8 cellular contexts compared by ENCODE assay signal in genomic region chr14:35687335-35687939, GRCh38.
A peak's percentile ranks its signal among the peaks of the same experiment; 100 is the strongest.
DNase-seq lines count a peak whose midpoint lies in the region; TF ChIP-seq lines count a peak whose summit lies in the region.

No MANE protein-coding gene starts in this region.

- no peak overlapping the region for H3K27ac ChIP-seq in HL-60 (replicated peaks)

- H3K27me3 Mint-ChIP-seq in immature natural killer cell (ENCODE audit: low read depth in 3 of 3): peaks cover 0 to 1% (median 0%) of the 10 kb centered on the region in 3 donors

- no peak overlapping the region for H3K4me3 ChIP-seq in HL-60 (replicated peaks; ENCODE audit: insufficient read depth, low read length)
- H3K4me3 ChIP-seq in astrocyte of the cerebellum (ENCODE audit: low read depth, low read length): no peak overlapping the region

- DNase-seq in A172 (ENCODE audit: low spot score) (peak; percentile 33), GDM1 (lab: John Stamatoyannopoulos, UW) (peak; percentile 12), HL-60 (ENCODE audit: low read depth in 1 of 2, low spot score in 1 of 2) (peak; percentile 23 to 49), NCI-H748 treated with DMSO at 0.1 percent for 48 hours (lab: John Stamatoyannopoulos, UW) (peak; percentile 49), astrocyte of the cerebellum (ENCODE audit: low read depth) (peak; percentile 34), immature natural killer cell (peak; percentile 14 to 22 (median 14)), posterior vena cava (ENCODE audit: low spot score) (no peak)
- DNase-seq in stimulated activated CD8-positive, alpha-beta memory T cell treated with anti-CD3 and anti-CD28 coated beads, Interleukin-15, amount 100 ng/mL, for 48 hours (ENCODE audit: low read depth in 2 of 2): peak; percentile 0 to 1

- H3K27ac Mint-ChIP-seq in immature natural killer cell: no peak overlapping the region

- H3K4me1 Mint-ChIP-seq in immature natural killer cell: no peaks in the 10 kb centered on the region

- H3K4me3 Mint-ChIP-seq in immature natural killer cell: no peak overlapping the region

- in situ Hi-C loops in astrocyte of the cerebellum (cut with HindIII; ENCODE audit: low sequenced_read_pairs): loop anchor here (10.0 kb wide), 1 partner anchor 253 kb away; no protein-coding TSS in a partner anchor

- H3K36me3 Mint-ChIP-seq in immature natural killer cell: peaks cover 14 to 21% (median 19%) of the 10 kb centered on the region in 3 donors

- intact Hi-C loops in posterior vena cava (cut with DNase I): no loop called here

- TF ChIP-seq CTCF in HL-60 (IDR thresholded peaks at IDR 0.05; ENCODE audit: insufficient read depth, low read length) (peak; percentile 84), astrocyte of the cerebellum (IDR thresholded peaks at IDR 0.05; ENCODE audit: low read depth, low read length, missing control alignments) (peak; percentile 88)

- no peaks in the 10 kb centered on the region for H3K9me3 Mint-ChIP-seq in immature natural killer cell

- H3K27me3 ChIP-seq in HL-60 (ENCODE audit: insufficient read depth, poor library complexity, severe bottlenecking): no peaks in the 10 kb centered on the region
